In the genomic region with DNA sequence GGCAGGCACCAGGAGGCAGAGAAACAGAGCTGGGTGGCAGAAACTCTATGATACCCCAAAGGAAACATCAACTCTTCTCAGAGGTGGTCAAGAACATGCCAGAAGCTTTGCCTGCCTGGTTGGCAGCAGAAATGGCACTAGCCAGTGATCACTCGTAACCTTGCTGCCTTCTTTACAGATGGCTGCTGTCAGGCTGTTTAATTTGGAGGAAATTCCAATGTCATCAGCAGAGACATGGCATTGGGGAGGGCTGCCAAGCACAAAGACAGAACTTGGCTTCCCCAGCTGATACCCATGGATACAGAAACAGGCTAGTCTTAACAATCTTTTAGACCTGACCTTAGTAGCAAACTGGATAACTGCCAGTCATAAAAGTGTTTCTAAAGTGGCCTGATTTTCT, we compare ENCODE assay signal across 17 cellular contexts.
DNase-seq lines count a peak whose midpoint lies in the region; ATAC-seq and TF ChIP-seq lines count a peak whose summit lies in the region.
"Had no signal": no experiment of that assay in that cellular context is flagged by ENCODE, and none has a peak within 500 bp of the region (broad histone marks: within the 10 kb centered on the region; RNA-seq: fewer than 3 reads in every experiment).

No MANE protein-coding gene starts in this region.

- H3K27ac Mint-ChIP-seq in HFFc6: peak overlapping the region; percentile 93
- peak overlapping the region; percentile 55 for H3K27ac Mint-ChIP-seq in central memory CD8-positive, alpha-beta T cell (ENCODE audit: low read depth)
- no peak overlapping the region for H3K27ac Mint-ChIP-seq in activated naive CD4-positive, alpha-beta T cell treated with anti-CD3 and anti-CD28 coated beads for 36 hours
- H3K27ac Mint-ChIP-seq in CD14-positive monocyte: peak overlapping the region in 2 of 7 donors; percentile 22 to 62
- H3K27ac Mint-ChIP-seq in T-helper 2 cell treated with Interferon-gamma antibody and Interleukin-4, amounts not matched to agents 5 μg/mL and 100 μg/mL, for 36 hours: no peak overlapping the region
- H3K27ac Mint-ChIP-seq: activated naive CD4-positive, alpha-beta T cell treated with anti-CD3 and anti-CD28 coated beads, Interleukin-2, amount 50 U/mL, for 24 hours; GM23338 had no signal

- CTCF ChIA-PET in activated naive CD4-positive, alpha-beta T cell treated with anti-CD3 and anti-CD28 coated beads for 36 hours (lab: Charles Lee): no interaction called here

- H3K36me3 ChIP-seq in hepatocyte (replicated peaks; ENCODE audit: insufficient read depth, low read depth) (no peaks in the 10 kb centered on the region), spleen (peaks cover 0 to 3% (median 0%) of the 10 kb centered on the region in 6 donors)
- H3K36me3 ChIP-seq: BE2C, colonic mucosa had no signal

- DNase-seq in HFFc6: no peak
- DNase-seq in central memory CD8-positive, alpha-beta T cell (ENCODE audit: low spot score in 2 of 2): no peak
- no peak for DNase-seq in hepatocyte (ENCODE audit: low spot score)
- no peak for DNase-seq in spleen
- no peak for DNase-seq in activated naive CD4-positive, alpha-beta T cell treated with anti-CD3 and anti-CD28 coated beads for 36 hours
- no peak for DNase-seq in CD14-positive monocyte (ENCODE audit: low spot score)
- DNase-seq in T-helper 2 cell treated with Interferon-gamma antibody and Interleukin-4, amounts not matched to agents 5 μg/mL and 100 μg/mL, for 36 hours (ENCODE audit: low spot score): no peak
- DNase-seq: activated CD4-positive, alpha-beta T cell treated with anti-CD3 and anti-CD28 coated beads for 4 hours; BE2C; colonic mucosa; head of caudate nucleus; NCI-H1092; retina had no signal

- H3K4me1 Mint-ChIP-seq in HFFc6 (ENCODE audit: low read depth) (peaks cover 66% of the 10 kb centered on the region), CD14-positive monocyte (peaks cover 2% of the 10 kb centered on the region)
- peaks cover 6% of the 10 kb centered on the region for H3K4me1 Mint-ChIP-seq in central memory CD8-positive, alpha-beta T cell
- H3K4me1 Mint-ChIP-seq in activated naive CD4-positive, alpha-beta T cell treated with anti-CD3 and anti-CD28 coated beads for 36 hours (ENCODE audit: low read depth): no peaks in the 10 kb centered on the region
- H3K4me1 Mint-ChIP-seq in T-helper 2 cell treated with Interferon-gamma antibody and Interleukin-4, amounts not matched to agents 5 μg/mL and 100 μg/mL, for 36 hours (ENCODE audit: low read depth): peaks cover 11% of the 10 kb centered on the region
- H3K4me1 Mint-ChIP-seq: activated naive CD4-positive, alpha-beta T cell treated with anti-CD3 and anti-CD28 coated beads, Interleukin-2, amount 50 U/mL, for 24 hours; GM23338 had no signal

- H4K20me1 ChIP-seq in hepatocyte (ENCODE audit: insufficient read depth, poor library complexity, severe bottlenecking): no peaks in the 10 kb centered on the region

- no peak for TF ChIP-seq POLR2A in spleen (IDR thresholded peaks at IDR 0.05)

- H3K9me2 ChIP-seq in hepatocyte (replicated peaks; ENCODE audit: insufficient read depth): no peaks in the 10 kb centered on the region

- H3K4me3 Mint-ChIP-seq in HFFc6: peak overlapping the region; percentile 34; the same call in 1 of the 2 replicates
- no peak overlapping the region for H3K4me3 Mint-ChIP-seq in central memory CD8-positive, alpha-beta T cell
- H3K4me3 Mint-ChIP-seq in activated naive CD4-positive, alpha-beta T cell treated with anti-CD3 and anti-CD28 coated beads for 36 hours: no peak overlapping the region
- no peak overlapping the region for H3K4me3 Mint-ChIP-seq in CD14-positive monocyte
- H3K4me3 Mint-ChIP-seq in T-helper 2 cell treated with Interferon-gamma antibody and Interleukin-4, amounts not matched to agents 5 μg/mL and 100 μg/mL, for 36 hours: no peak overlapping the region
- H3K4me3 Mint-ChIP-seq: activated naive CD4-positive, alpha-beta T cell treated with anti-CD3 and anti-CD28 coated beads, Interleukin-2, amount 50 U/mL, for 24 hours; GM23338 had no signal

- no peak overlapping the region for H2AFZ ChIP-seq in hepatocyte
- H2AFZ ChIP-seq: GM23338 had no signal

- H3K4me1 ChIP-seq in hepatocyte (ENCODE audit: insufficient read depth) (peaks cover 10% of the 10 kb centered on the region), spleen (peaks cover 0 to 15% (median 7%) of the 10 kb centered on the region in 6 donors)
- H3K4me1 ChIP-seq: BE2C, colonic mucosa had no signal

- ATAC-seq in central memory CD8-positive, alpha-beta T cell (replicated peaks; ENCODE audit: extremely low read depth, poor library complexity, severe bottlenecking): no peak
- ATAC-seq in HG03175 (IDR thresholded peaks at IDR 0.05; ENCODE audit: unreplicated experiment): no peak
- ATAC-seq: GM23338 had no signal

- no peaks in the 10 kb centered on the region for H3K27me3 ChIP-seq in hepatocyte
- H3K27me3 ChIP-seq in spleen (replicated peaks in 1 of 7): no peaks in the 10 kb centered on the region
- H3K27me3 ChIP-seq: BE2C, colonic mucosa had no signal

- peak overlapping the region; percentile 69 for H3K27ac ChIP-seq in hepatocyte
- H3K27ac ChIP-seq in spleen: peak overlapping the region in 7 of 8 donors; percentile 55 to 74 (median 61)
- H3K27ac ChIP-seq: colonic mucosa, epithelial cell of prostate had no signal

- no peak overlapping the region for H3K4me2 ChIP-seq in hepatocyte
- H3K4me2 ChIP-seq: GM23338 had no signal

- TF ChIP-seq CTCF in HFFc6 (IDR thresholded peaks at IDR 0.05) (no peak), hepatocyte (IDR thresholded peaks at IDR 0.05; ENCODE audit: poor library complexity) (no peak), spleen (IDR thresholded peaks at IDR 0.05 in 8 of 11, conservative IDR thresholded peaks at IDR 0.05 in 3 of 11) (no peak), CD14-positive monocyte (IDR thresholded peaks at IDR 0.05) (no peak)

- H3K4me3 ChIP-seq in hepatocyte (no peak overlapping the region), spleen (no peak overlapping the region)
- H3K4me3 ChIP-seq: colonic mucosa, GM23338 had no signal

- 92% methylated on average over 1 of the region's 1 CpG for WGBS in hepatocyte (ENCODE audit: low lambda C conversion rate, missing lambda C conversion rate)
- WGBS in spleen, 5 donors: 67 to 76% (median 71%) methylated on average over 1 of the region's 1 CpG; no CpG with 5 or more reads in 1 of the 5 donors

- peaks cover 8% of the 10 kb centered on the region; the same call in 1 of the 2 replicates for H3K36me3 Mint-ChIP-seq in HFFc6 (ENCODE audit: low read depth)
- H3K36me3 Mint-ChIP-seq in central memory CD8-positive, alpha-beta T cell (ENCODE audit: insufficient read depth): peaks cover 9% of the 10 kb centered on the region
- H3K36me3 Mint-ChIP-seq in activated naive CD4-positive, alpha-beta T cell treated with anti-CD3 and anti-CD28 coated beads for 36 hours (ENCODE audit: low read depth): no peaks in the 10 kb centered on the region
- H3K36me3 Mint-ChIP-seq in CD14-positive monocyte: peaks cover 15 to 23% of the 10 kb centered on the region in 2 donors
- peaks cover 13% of the 10 kb centered on the region for H3K36me3 Mint-ChIP-seq in T-helper 2 cell treated with Interferon-gamma antibody and Interleukin-4, amounts not matched to agents 5 μg/mL and 100 μg/mL, for 36 hours (ENCODE audit: low read depth)

- no peaks in the 10 kb centered on the region for H3K9me3 ChIP-seq in hepatocyte (ENCODE audit: low read depth)
- no peaks in the 10 kb centered on the region for H3K9me3 ChIP-seq in spleen
- H3K9me3 ChIP-seq: BE2C, colonic mucosa had no signal

- H3K27me3 Mint-ChIP-seq in HFFc6 (ENCODE audit: insufficient read depth) (no peaks in the 10 kb centered on the region; the same call in 1 of the 2 replicates), CD14-positive monocyte (ENCODE audit: low read depth in 3 of 3) (peaks cover 0 to 7% (median 1%) of the 10 kb centered on the region in 3 donors)
- H3K27me3 Mint-ChIP-seq in central memory CD8-positive, alpha-beta T cell: no peaks in the 10 kb centered on the region
- no peaks in the 10 kb centered on the region for H3K27me3 Mint-ChIP-seq in activated naive CD4-positive, alpha-beta T cell treated with anti-CD3 and anti-CD28 coated beads for 36 hours (ENCODE audit: low read depth)
- no peaks in the 10 kb centered on the region for H3K27me3 Mint-ChIP-seq in T-helper 2 cell treated with Interferon-gamma antibody and Interleukin-4, amounts not matched to agents 5 μg/mL and 100 μg/mL, for 36 hours (ENCODE audit: low read depth)
- H3K27me3 Mint-ChIP-seq: activated naive CD4-positive, alpha-beta T cell treated with anti-CD3 and anti-CD28 coated beads, Interleukin-2, amount 50 U/mL, for 24 hours had no signal

- intact Hi-C loops in spleen (cut with DNase I; ENCODE audit: low total_unique reads): no loop called here
- intact Hi-C loops in activated naive CD4-positive, alpha-beta T cell treated with anti-CD3 and anti-CD28 coated beads for 36 hours (cut with micrococcal nuclease): no loop called here
- intact Hi-C loops in CD14-positive monocyte (cut with micrococcal nuclease): no loop called here

- no peaks in the 10 kb centered on the region for H3K79me2 ChIP-seq in hepatocyte

- H3K9me3 Mint-ChIP-seq in HFFc6: no peaks in the 10 kb centered on the region
- no peaks in the 10 kb centered on the region for H3K9me3 Mint-ChIP-seq in central memory CD8-positive, alpha-beta T cell
- no peaks in the 10 kb centered on the region for H3K9me3 Mint-ChIP-seq in activated naive CD4-positive, alpha-beta T cell treated with anti-CD3 and anti-CD28 coated beads for 36 hours
- peaks cover 0 to 2% (median 0%) of the 10 kb centered on the region in 7 donors for H3K9me3 Mint-ChIP-seq in CD14-positive monocyte
- H3K9me3 Mint-ChIP-seq in T-helper 2 cell treated with Interferon-gamma antibody and Interleukin-4, amounts not matched to agents 5 μg/mL and 100 μg/mL, for 36 hours: no peaks in the 10 kb centered on the region
- H3K9me3 Mint-ChIP-seq: activated naive CD4-positive, alpha-beta T cell treated with anti-CD3 and anti-CD28 coated beads, Interleukin-2, amount 50 U/mL, for 24 hours; GM23338 had no signal

Comparison
In these comparisons a context has a peak if more than half of its experiments do, and no peak if none do; other contexts are left out.
1. H3K27ac Mint-ChIP-seq: peak in HFFc6 (single experiment) and central memory CD8-positive, alpha-beta T cell (single experiment); none in activated naive CD4-positive, alpha-beta T cell treated with anti-CD3 and anti-CD28 coated beads for 36 hours (single experiment) and T-helper 2 cell treated with Interferon-gamma antibody and Interleukin-4, amounts not matched to agents 5 μg/mL and 100 μg/mL, for 36 hours (single experiment).